9 cellular contexts compared by ENCODE assay signal in the genomic region with DNA sequence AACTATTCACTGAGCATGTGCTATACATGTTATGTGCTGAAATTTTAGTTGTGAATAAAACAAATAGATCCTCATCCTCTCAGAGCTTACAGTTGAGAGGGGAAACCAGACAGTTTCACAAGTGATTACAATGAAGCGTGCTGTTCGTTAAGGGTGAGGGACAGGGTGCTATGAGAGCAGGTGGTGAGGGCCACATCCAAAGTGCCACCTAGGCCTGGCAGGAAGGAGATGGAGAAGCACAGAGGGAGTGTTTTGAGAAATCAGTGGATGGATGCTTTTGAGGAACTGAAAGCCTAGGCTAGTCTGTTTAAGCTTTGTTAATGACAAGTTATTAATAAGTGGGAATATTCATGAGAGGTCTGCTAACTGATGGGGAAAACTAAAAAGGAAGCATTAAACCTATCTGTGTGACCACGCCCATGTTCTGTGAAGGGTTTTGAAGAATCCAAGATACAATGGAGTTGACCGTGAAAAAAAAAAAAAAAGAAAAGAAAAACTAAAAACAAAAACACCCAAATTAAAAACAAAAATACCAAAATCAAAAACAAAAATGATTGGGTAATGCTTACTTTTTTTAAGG. TPM values are rescaled to one million over a fixed set of nuclear protein-coding genes. Genes with fewer than 3 reads are reported as not detected.
A peak's percentile ranks its signal among the peaks of the same experiment; 100 is the strongest.
DNase-seq lines count a peak whose midpoint lies in the region; ATAC-seq and TF ChIP-seq lines count a peak whose summit lies in the region.
"Had no signal": no experiment of that assay in that cellular context is flagged by ENCODE, and none has a peak within 500 bp of the region (broad histone marks: within the 10 kb centered on the region; RNA-seq: fewer than 3 reads in every experiment).

No MANE protein-coding gene starts in this region.

- no peaks in the 10 kb centered on the region for H3K9me3 Mint-ChIP-seq in activated T-helper 2 cell treated with anti-CD3 and anti-CD28 coated beads, Interferon-gamma antibody, Interleukin-2, Interleukin-4, amounts not matched to agents 10 μg/mL and 5 μg/mL and 100 μg/mL, durations not matched to agents 14 hours and 24 hours and 36 hours

- H3K9me3 ChIP-seq in ascending aorta: no peaks in the 10 kb centered on the region
- H3K9me3 ChIP-seq in gastroesophageal sphincter: no peaks in the 10 kb centered on the region
- H3K9me3 ChIP-seq: pancreas had no signal

- peak overlapping the region; percentile 79 for H3K27ac Mint-ChIP-seq in activated T-helper 2 cell treated with anti-CD3 and anti-CD28 coated beads, Interferon-gamma antibody, Interleukin-2, Interleukin-4, amounts not matched to agents 10 μg/mL and 5 μg/mL and 100 μg/mL, durations not matched to agents 14 hours and 24 hours and 36 hours

- H3K27ac ChIP-seq in ascending aorta (no peak overlapping the region), gastroesophageal sphincter (no peak overlapping the region)

- intact Hi-C loops in activated T-helper 2 cell treated with anti-CD3 and anti-CD28 coated beads, Interferon-gamma antibody, Interleukin-2, Interleukin-4, amounts not matched to agents 10 μg/mL and 5 μg/mL and 100 μg/mL, durations not matched to agents 14 hours and 24 hours and 36 hours (cut with micrococcal nuclease): no loop called here
- intact Hi-C loops in ascending aorta (cut with DNase I): no loop called here

- H3K27me3 Mint-ChIP-seq in activated T-helper 2 cell treated with anti-CD3 and anti-CD28 coated beads, Interferon-gamma antibody, Interleukin-2, Interleukin-4, amounts not matched to agents 10 μg/mL and 5 μg/mL and 100 μg/mL, durations not matched to agents 14 hours and 24 hours and 36 hours (ENCODE audit: low read depth): no peaks in the 10 kb centered on the region

- peak overlapping the region; percentile 47 for H3K4me3 Mint-ChIP-seq in activated T-helper 2 cell treated with anti-CD3 and anti-CD28 coated beads, Interferon-gamma antibody, Interleukin-2, Interleukin-4, amounts not matched to agents 10 μg/mL and 5 μg/mL and 100 μg/mL, durations not matched to agents 14 hours and 24 hours and 36 hours (ENCODE audit: low read depth)

- TF ChIP-seq CTCF in ascending aorta (IDR thresholded peaks at IDR 0.05): no peak
- TF ChIP-seq CTCF in gastroesophageal sphincter (IDR thresholded peaks at IDR 0.05): no peak

- no peak for TF ChIP-seq POLR2A in gastroesophageal sphincter (IDR thresholded peaks at IDR 0.05)

- peaks cover 71% of the 10 kb centered on the region for H3K36me3 Mint-ChIP-seq in activated T-helper 2 cell treated with anti-CD3 and anti-CD28 coated beads, Interferon-gamma antibody, Interleukin-2, Interleukin-4, amounts not matched to agents 10 μg/mL and 5 μg/mL and 100 μg/mL, durations not matched to agents 14 hours and 24 hours and 36 hours (ENCODE audit: low read depth)

- 74 to 75% methylated on average over 3 to 4 of the region's 4 CpGs for WGBS in gastroesophageal sphincter (ENCODE audit: low coverage in 1 of 2), 2 donors

- H3K27me3 ChIP-seq in ascending aorta: no peaks in the 10 kb centered on the region
- no peaks in the 10 kb centered on the region for H3K27me3 ChIP-seq in gastroesophageal sphincter
- H3K27me3 ChIP-seq: pancreas had no signal

- no peak for TF ChIP-seq EP300 in gastroesophageal sphincter (IDR thresholded peaks at IDR 0.05)

- H3K4me1 Mint-ChIP-seq in activated T-helper 2 cell treated with anti-CD3 and anti-CD28 coated beads, Interferon-gamma antibody, Interleukin-2, Interleukin-4, amounts not matched to agents 10 μg/mL and 5 μg/mL and 100 μg/mL, durations not matched to agents 14 hours and 24 hours and 36 hours (ENCODE audit: low read depth): peaks cover 81% of the 10 kb centered on the region

- no peak for DNase-seq in activated T-helper 2 cell treated with anti-CD3 and anti-CD28 coated beads, Interferon-gamma antibody, Interleukin-2, Interleukin-4, amounts not matched to agents 10 μg/mL and 5 μg/mL and 100 μg/mL, durations not matched to agents 14 hours and 24 hours and 36 hours (ENCODE audit: low spot score)
- DNase-seq in ascending aorta (ENCODE audit: low spot score in 2 of 2) (no peak), ureter (ENCODE audit: low spot score) (no peak), NCI-H524 treated with DMSO at 0.1 percent for 48 hours (lab: John Stamatoyannopoulos, UW) (no peak)
- DNase-seq: pancreas had no signal

- H3K4me1 ChIP-seq in ascending aorta (no peaks in the 10 kb centered on the region), gastroesophageal sphincter (peaks cover 0 to 3% (median 0%) of the 10 kb centered on the region in 3 donors)

- H3K4me3 ChIP-seq in ascending aorta: no peak overlapping the region
- no peak overlapping the region for H3K4me3 ChIP-seq in gastroesophageal sphincter
- H3K4me3 ChIP-seq: pancreas had no signal

- H3K36me3 ChIP-seq in ascending aorta (no peaks in the 10 kb centered on the region), gastroesophageal sphincter (no peaks in the 10 kb centered on the region)
- H3K36me3 ChIP-seq: pancreas had no signal

- ATAC-seq in GM18502 (IDR thresholded peaks at IDR 0.05; ENCODE audit: poor library complexity, unreplicated experiment) (peak; percentile 71), GM21390 (IDR thresholded peaks at IDR 0.05; ENCODE audit: unreplicated experiment) (peak; percentile 62), HG03439 (IDR thresholded peaks at IDR 0.05; ENCODE audit: unreplicated experiment) (peak; percentile 46), gastroesophageal sphincter (no peak)

RNA-seq across cellular contexts. Expression of a gene that starts 7.3 kb away (rescaled TPM):
- 91.5 and 93.2 TPM in 2 replicates for total RNA-seq in activated T-helper 2 cell treated with anti-CD3 and anti-CD28 coated beads, Interferon-gamma antibody, Interleukin-2, Interleukin-4, amounts not matched to agents 10 μg/mL and 5 μg/mL and 100 μg/mL, durations not matched to agents 14 hours and 24 hours and 36 hours
- 25.5 TPM for total RNA-seq in ascending aorta
- total RNA-seq in ureter: 50.7 TPM
- total RNA-seq in gastroesophageal sphincter: 10 to 100 TPM in 1 of 4 donors, 1 to 10 TPM in 3; 1.5 to 10.3 (median 5.7) TPM
